In the genomic region with DNA sequence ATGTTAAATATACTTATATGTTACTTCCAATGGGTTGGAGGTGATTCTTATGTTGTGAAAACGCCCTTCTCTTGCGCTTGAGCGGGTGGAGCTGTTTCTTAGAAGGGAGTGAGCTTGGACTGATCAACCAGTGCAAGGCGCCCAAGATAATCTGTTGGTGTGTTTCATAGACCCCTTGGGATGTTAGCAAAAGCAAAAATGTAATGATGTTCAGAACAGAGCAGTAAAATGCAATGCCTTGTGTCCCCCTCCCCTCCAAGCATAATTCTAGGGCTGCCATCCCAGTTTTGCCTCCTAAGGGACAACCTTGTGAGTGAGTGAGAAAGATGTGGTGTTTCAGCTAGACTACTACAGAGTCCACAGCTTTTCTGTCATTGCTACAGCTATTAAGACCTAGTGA, we compare ENCODE assay signal across 18 cellular contexts. TPM values are rescaled to one million over a fixed set of nuclear protein-coding genes. Genes with fewer than 3 reads are reported as not detected.
"Had no signal": no experiment of that assay in that cellular context is flagged by ENCODE, and none has a peak within 500 bp of the region (broad histone marks: within the 10 kb centered on the region; RNA-seq: fewer than 3 reads in every experiment).

No MANE protein-coding gene starts in this region.

- H3K4me3 ChIP-seq: colonic mucosa, left lung, skin epidermis had no signal

- H3K36me3 ChIP-seq: brain microvascular endothelial cell, colonic mucosa, left lung had no signal

- H3K27me3 ChIP-seq: brain microvascular endothelial cell, colonic mucosa had no signal

- H3K27ac ChIP-seq: brain microvascular endothelial cell, colonic mucosa had no signal

- H3K4me1 ChIP-seq: colonic mucosa had no signal

- H3K9me3 ChIP-seq: colonic mucosa, left lung had no signal

- DNase-seq: activated CD8-positive, alpha-beta memory T cell treated with anti-CD3 and anti-CD28 coated beads for 24 hours; activated CD8-positive, alpha-beta memory T cell treated with anti-CD3 and anti-CD28 coated beads, Interleukin-2, amount 50 U/mL, for 48 hours; activated effector memory CD4-positive, alpha-beta T cell treated with Interleukin-2 at 50 U/mL for 16 hours; activated naive CD4-positive, alpha-beta T cell treated with anti-CD3 and anti-CD28 coated beads, Interleukin-2, amount 10 ng/mL, durations not matched to agents 7 days and 5 days; activated naive CD8-positive, alpha-beta T cell treated with anti-CD3 and anti-CD28 coated beads, Interleukin-2, amount 50 U/mL, for 24 hours; activated T-cell treated with anti-CD3 and anti-CD28 coated beads, Interleukin-2, amount 50 U/mL, for 48 hours; anterior cingulate cortex; brain microvascular endothelial cell; colonic mucosa; occipital lobe; posterior cingulate gyrus; stimulated activated CD4-positive, alpha-beta T cell treated with anti-CD3 and anti-CD28 coated beads, Interleukin-4, amount 100 ng/mL, for 1 hour; T-helper 2 cell had no signal

- ATAC-seq: activated CD4-positive, CD25-positive, alpha-beta regulatory T cell treated with anti-CD3 and anti-CD28 coated beads, Interleukin-2, amount 50 U/mL, for 24 hours; activated naive CD8-positive, alpha-beta T cell treated with anti-CD3 and anti-CD28 coated beads, Interleukin-2, amount 50 U/mL, for 24 hours; left lung had no signal

RNA-seq across cellular contexts. Expression of a gene that starts 6.2 kb away (rescaled TPM):
- total RNA-seq: SK-MEL-5 had no signal
- polyA plus RNA-seq: neural cell had no signal
